ENCODE assay signal across 1 cellular context in the genomic region with DNA sequence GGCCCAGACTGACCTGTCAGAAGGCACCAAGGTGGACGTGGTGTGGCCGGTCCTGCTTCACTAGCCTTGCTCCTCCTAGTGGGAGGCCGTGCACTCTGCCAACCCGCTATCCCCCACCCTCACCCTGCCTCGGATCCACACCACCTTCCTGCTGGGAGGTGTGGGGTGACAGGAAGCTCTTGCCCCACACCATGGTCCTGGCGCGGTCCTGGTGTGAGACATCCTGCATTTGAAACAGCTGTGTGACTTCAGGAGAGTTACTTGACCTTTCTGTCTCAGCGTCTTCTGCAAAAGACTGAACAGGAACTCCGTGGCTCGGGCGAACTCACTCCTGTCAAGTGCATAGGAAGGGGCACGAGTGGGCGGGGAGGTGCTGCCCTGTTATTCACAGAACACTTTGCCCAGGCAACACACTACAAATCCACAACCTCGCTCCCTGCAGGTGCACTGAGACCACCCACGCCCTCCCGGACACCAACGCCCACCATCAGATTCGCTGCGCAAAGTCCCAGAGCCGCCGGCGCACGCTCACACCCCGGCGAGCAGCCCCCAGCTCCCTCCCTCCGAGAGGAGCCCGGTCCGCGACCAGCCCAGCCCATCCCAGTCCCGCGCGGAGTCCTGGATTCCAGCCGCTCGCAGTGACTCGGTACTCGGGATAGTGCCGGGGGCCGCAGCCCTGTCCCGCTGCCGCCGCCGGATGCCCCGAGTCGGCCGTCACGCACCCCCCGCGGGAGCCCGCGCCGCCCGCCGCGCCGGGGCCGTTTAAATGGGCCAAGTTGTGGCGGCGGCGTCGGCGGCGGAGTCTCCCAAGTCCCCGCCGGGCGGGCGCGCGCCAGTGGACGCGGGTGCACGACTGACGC.
TF ChIP-seq lines count a peak whose summit lies in the region.

A gene with protein sequence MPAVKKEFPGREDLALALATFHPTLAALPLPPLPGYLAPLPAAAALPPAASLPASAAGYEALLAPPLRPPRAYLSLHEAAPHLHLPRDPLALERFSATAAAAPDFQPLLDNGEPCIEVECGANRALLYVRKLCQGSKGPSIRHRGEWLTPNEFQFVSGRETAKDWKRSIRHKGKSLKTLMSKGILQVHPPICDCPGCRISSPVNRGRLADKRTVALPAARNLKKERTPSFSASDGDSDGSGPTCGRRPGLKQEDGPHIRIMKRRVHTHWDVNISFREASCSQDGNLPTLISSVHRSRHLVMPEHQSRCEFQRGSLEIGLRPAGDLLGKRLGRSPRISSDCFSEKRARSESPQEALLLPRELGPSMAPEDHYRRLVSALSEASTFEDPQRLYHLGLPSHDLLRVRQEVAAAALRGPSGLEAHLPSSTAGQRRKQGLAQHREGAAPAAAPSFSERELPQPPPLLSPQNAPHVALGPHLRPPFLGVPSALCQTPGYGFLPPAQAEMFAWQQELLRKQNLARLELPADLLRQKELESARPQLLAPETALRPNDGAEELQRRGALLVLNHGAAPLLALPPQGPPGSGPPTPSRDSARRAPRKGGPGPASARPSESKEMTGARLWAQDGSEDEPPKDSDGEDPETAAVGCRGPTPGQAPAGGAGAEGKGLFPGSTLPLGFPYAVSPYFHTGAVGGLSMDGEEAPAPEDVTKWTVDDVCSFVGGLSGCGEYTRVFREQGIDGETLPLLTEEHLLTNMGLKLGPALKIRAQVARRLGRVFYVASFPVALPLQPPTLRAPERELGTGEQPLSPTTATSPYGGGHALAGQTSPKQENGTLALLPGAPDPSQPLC (plus strand): TSS at position 793 of the 860 bp plus-strand sequence. CDS start 509 bp downstream, outside the sequence.

TF ChIP-seq in A549, 52 proteins besides CTCF, POLR2A, EP300 and RAD21 (continued from another document):
- TF ChIP-seq SMC3 (IDR thresholded peaks at IDR 0.05), result 0 out of 3 replicates have a peak, but pooled peaks have one; percentile 7
- TF ChIP-seq HDAC2 (IDR thresholded peaks at IDR 0.05), result no peak
- TF ChIP-seq SREBF2 (IDR thresholded peaks at IDR 0.05), result no peak
- no peak for TF ChIP-seq ELK1 (IDR thresholded peaks at IDR 0.05; ENCODE audit: low read depth, low read length)
- TF ChIP-seq JUN (IDR thresholded peaks at IDR 0.05), result peak in 1 of 2 experiments; percentile 49; a peak in 3 of 5 replicates
- TF ChIP-seq POLR2AphosphoS2 (conservative IDR thresholded peaks at IDR 0.05; ENCODE audit: low read length), result no peak
- TF ChIP-seq, protein P1, sequence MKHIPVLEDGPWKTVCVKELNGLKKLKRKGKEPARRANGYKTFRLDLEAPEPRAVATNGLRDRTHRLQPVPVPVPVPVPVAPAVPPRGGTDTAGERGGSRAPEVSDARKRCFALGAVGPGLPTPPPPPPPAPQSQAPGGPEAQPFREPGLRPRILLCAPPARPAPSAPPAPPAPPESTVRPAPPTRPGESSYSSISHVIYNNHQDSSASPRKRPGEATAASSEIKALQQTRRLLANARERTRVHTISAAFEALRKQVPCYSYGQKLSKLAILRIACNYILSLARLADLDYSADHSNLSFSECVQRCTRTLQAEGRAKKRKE (CRISPR knock-in tag; IDR thresholded peaks at IDR 0.05; ENCODE audit: low read depth), result no peak
- TF ChIP-seq JUNB (IDR thresholded peaks at IDR 0.05), result no peak
- TF ChIP-seq EHF (CRISPR knock-in tag; IDR thresholded peaks at IDR 0.05), result no peak
- no peak for TF ChIP-seq CHD4 (IDR thresholded peaks at IDR 0.05; ENCODE audit: borderline replicate concordance)
- TF ChIP-seq ZSCAN20 (CRISPR knock-in tag; IDR thresholded peaks at IDR 0.05), result no peak
- TF ChIP-seq MAZ (IDR thresholded peaks at IDR 0.05; ENCODE audit: borderline replicate concordance, low read depth, low read length), result no peak
- TF ChIP-seq PHF8 (IDR thresholded peaks at IDR 0.05; ENCODE audit: borderline replicate concordance, low read depth), result no peak
- no peak for TF ChIP-seq HOXA7 (CRISPR knock-in tag; IDR thresholded peaks at IDR 0.05)
- TF ChIP-seq HOXB13 (CRISPR knock-in tag; IDR thresholded peaks at IDR 0.05; ENCODE audit: low read depth), result no peak
- no peak for TF ChIP-seq ZC3H11A (IDR thresholded peaks at IDR 0.05)
- TF ChIP-seq NPAS2 (CRISPR knock-in tag; IDR thresholded peaks at IDR 0.05; ENCODE audit: borderline replicate concordance), result no peak
- TF ChIP-seq RNF2 (IDR thresholded peaks at IDR 0.05; ENCODE audit: borderline replicate concordance, low read depth), result no peak
- TF ChIP-seq BCL3 (IDR thresholded peaks at IDR 0.05), result peak; percentile 54; the same call in 1 of the 3 replicates
- no peak for TF ChIP-seq FOXS1 (CRISPR knock-in tag; IDR thresholded peaks at IDR 0.05)
- no peak for TF ChIP-seq GATA3 (IDR thresholded peaks at IDR 0.05; ENCODE audit: borderline replicate concordance)
- TF ChIP-seq CEBPB (IDR thresholded peaks at IDR 0.05), result no peak
- no peak for TF ChIP-seq MYC (IDR thresholded peaks at IDR 0.05; ENCODE audit: borderline replicate concordance, low read length)
- TF ChIP-seq, protein P2, sequence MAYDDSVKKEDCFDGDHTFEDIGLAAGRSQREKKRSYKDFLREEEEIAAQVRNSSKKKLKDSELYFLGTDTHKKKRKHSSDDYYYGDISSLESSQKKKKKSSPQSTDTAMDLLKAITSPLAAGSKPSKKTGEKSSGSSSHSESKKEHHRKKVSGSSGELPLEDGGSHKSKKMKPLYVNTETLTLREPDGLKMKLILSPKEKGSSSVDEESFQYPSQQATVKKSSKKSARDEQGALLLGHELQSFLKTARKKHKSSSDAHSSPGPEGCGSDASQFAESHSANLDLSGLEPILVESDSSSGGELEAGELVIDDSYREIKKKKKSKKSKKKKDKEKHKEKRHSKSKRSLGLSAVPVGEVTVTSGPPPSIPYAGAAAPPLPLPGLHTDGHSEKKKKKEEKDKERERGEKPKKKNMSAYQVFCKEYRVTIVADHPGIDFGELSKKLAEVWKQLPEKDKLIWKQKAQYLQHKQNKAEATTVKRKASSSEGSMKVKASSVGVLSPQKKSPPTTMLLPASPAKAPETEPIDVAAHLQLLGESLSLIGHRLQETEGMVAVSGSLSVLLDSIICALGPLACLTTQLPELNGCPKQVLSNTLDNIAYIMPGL (CRISPR knock-in tag; IDR thresholded peaks at IDR 0.05; ENCODE audit: borderline replicate concordance), result no peak
- no peak for TF ChIP-seq TFCP2L1 (CRISPR knock-in tag; IDR thresholded peaks at IDR 0.05)
- TF ChIP-seq CHD2 (IDR thresholded peaks at IDR 0.05; ENCODE audit: low read length, partially characterized antibody), result no peak
- TF ChIP-seq FOSB (CRISPR knock-in tag; IDR thresholded peaks at IDR 0.05), result no peak
- TF ChIP-seq MAX (IDR thresholded peaks at IDR 0.05), result peak; percentile 22; the same call in 1 of the 2 replicates
- no peak for TF ChIP-seq RARB (CRISPR knock-in tag; IDR thresholded peaks at IDR 0.05)
- TF ChIP-seq ZFP36 (IDR thresholded peaks at IDR 0.05; ENCODE audit: borderline replicate concordance, partially characterized antibody), result peak; percentile 23
- no peak for TF ChIP-seq CBX2 (IDR thresholded peaks at IDR 0.05; ENCODE audit: borderline replicate concordance, low read depth)
- no peak for TF ChIP-seq NFE2L2 (conservative IDR thresholded peaks at IDR 0.05; ENCODE audit: low read length)
- TF ChIP-seq RCOR1 (IDR thresholded peaks at IDR 0.05; ENCODE audit: low read depth, low read length), result no peak
